15 cellular contexts compared by ENCODE assay signal in the genomic region with DNA sequence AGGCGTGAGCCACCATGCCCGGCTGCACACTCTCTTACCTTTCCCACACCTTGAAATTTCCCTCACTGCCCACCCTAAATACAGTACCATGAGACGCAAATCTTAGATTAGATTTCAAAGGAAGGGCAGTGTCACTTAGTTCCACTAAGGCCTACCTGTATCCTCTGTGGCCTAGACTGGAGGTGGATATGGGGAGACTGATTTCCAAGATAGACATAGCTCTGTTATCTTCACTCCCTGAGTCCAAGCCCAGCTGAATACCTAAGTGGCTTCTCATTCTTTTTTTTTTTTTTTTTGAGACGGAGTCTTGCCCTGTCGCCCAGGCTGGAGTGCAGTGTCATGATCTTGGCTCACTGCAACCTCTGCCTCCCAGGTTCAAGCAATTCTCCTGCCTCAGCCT.
"Had no signal": no experiment of that assay in that cellular context is flagged by ENCODE, and none has a peak within 500 bp of the region (broad histone marks: within the 10 kb centered on the region; RNA-seq: fewer than 3 reads in every experiment).

No MANE protein-coding gene starts in this region.

- H3K9me3 ChIP-seq: esophagus squamous epithelium, heart left ventricle, left lung, ovary, stomach, thoracic aorta had no signal

- H3K36me3 ChIP-seq: esophagus squamous epithelium, heart left ventricle, left lung, ovary, stomach, thoracic aorta had no signal

- H3K36me3 Mint-ChIP-seq: memory B cell had no signal

- H3K4me1 ChIP-seq: esophagus squamous epithelium, heart left ventricle, left lung, stomach had no signal

- H3K4me3 ChIP-seq: esophagus squamous epithelium, heart left ventricle, left lung, ovary, stomach, thoracic aorta had no signal

- H3K4me1 Mint-ChIP-seq: activated T-helper 17 cell treated with anti-CD3 and anti-CD28 coated beads, Interleukin-2, amount 50 U/mL, for 72 hours; nephron progenitor cell had no signal

- H3K27ac ChIP-seq: esophagus squamous epithelium, heart left ventricle, left lung, ovary, stomach, thoracic aorta had no signal

- H3K4me3 Mint-ChIP-seq: activated naive CD4-positive, alpha-beta T cell treated with anti-CD3 and anti-CD28 coated beads for 36 hours; activated T-helper 17 cell treated with anti-CD3 and anti-CD28 coated beads, Interleukin-2, amount 50 U/mL, for 72 hours; memory B cell; nephron progenitor cell had no signal

- H3K27me3 ChIP-seq: esophagus squamous epithelium, heart left ventricle, left lung, ovary, stomach had no signal

- ATAC-seq: activated T-helper 17 cell treated with anti-CD3 and anti-CD28 coated beads, Interleukin-2, amount 50 U/mL, for 72 hours; heart left ventricle; left lung had no signal

- DNase-seq: activated CD4-positive, alpha-beta T cell treated with anti-CD3 and anti-CD28 coated beads, Interleukin-2, amount 50 U/mL, for 1 hour; activated naive CD4-positive, alpha-beta T cell treated with anti-CD3 and anti-CD28 coated beads for 36 hours; activated T-cell treated with anti-CD3 and anti-CD28 coated beads for 4 hours; cerebellar nuclear complex; esophagus squamous epithelium; foreskin fibroblast; heart left ventricle; left lung; nephron progenitor cell; stomach; T-helper 2 cell had no signal

- H3K9me3 Mint-ChIP-seq: activated naive CD4-positive, alpha-beta T cell treated with anti-CD3 and anti-CD28 coated beads for 36 hours; activated T-helper 17 cell treated with anti-CD3 and anti-CD28 coated beads, Interleukin-2, amount 50 U/mL, for 72 hours; memory B cell had no signal

- H3K27ac Mint-ChIP-seq: activated naive CD4-positive, alpha-beta T cell treated with anti-CD3 and anti-CD28 coated beads for 36 hours; activated T-helper 17 cell treated with anti-CD3 and anti-CD28 coated beads, Interleukin-2, amount 50 U/mL, for 72 hours; memory B cell; nephron progenitor cell had no signal

- H3K27me3 Mint-ChIP-seq: activated T-helper 17 cell treated with anti-CD3 and anti-CD28 coated beads, Interleukin-2, amount 50 U/mL, for 72 hours had no signal
